ENCODE assay signal across 11 cellular contexts in genomic region chr2:221444106-221444505, GRCh38.
DNase-seq lines count a peak whose midpoint lies in the region; ATAC-seq and TF ChIP-seq lines count a peak whose summit lies in the region.
"Had no signal": no experiment of that assay in that cellular context is flagged by ENCODE, and none has a peak within 500 bp of the region (broad histone marks: within the 10 kb centered on the region; RNA-seq: fewer than 3 reads in every experiment).

No MANE protein-coding gene starts in this region.

- H3K9ac ChIP-seq in IMR-90 (ENCODE audit: low read depth, low read length): no peak overlapping the region

- peak overlapping the region in 1 of 2 experiments; percentile 67; a peak in 1 of 4 replicates for H4K8ac ChIP-seq in IMR-90 (ENCODE audit: low read depth in 2 of 2, low read length in 2 of 2)

- CTCF ChIA-PET in IMR-90 (lab: Yijun Ruan, JAX): interaction anchor here (0.6 to 1.2 kb wide), 3 partner anchors 18 to 96 kb away, joined by 3 read pairs; no protein-coding TSS in a partner anchor

- no peaks in the 10 kb centered on the region for H3K27me3 ChIP-seq in IMR-90 (ENCODE audit: control insufficient read depth, insufficient read depth, low read length)
- no peaks in the 10 kb centered on the region for H3K27me3 ChIP-seq in tibial artery

- H2AK5ac ChIP-seq in IMR-90 (ENCODE audit: low read depth, low read length): no peak overlapping the region

- H2BK5ac ChIP-seq in IMR-90 (ENCODE audit: low read depth, low read length, poor library complexity, severe bottlenecking): peak overlapping the region; percentile 21

- dilution Hi-C loops in IMR-90 (cut with HindIII; ENCODE audit: low sequenced_read_pairs, unreplicated experiment): no loop called here

- WGBS in IMR-90 (ENCODE audit: extremely low coverage in 2 of 2, insufficient read length in 1 of 2), 2 experiments: no CpG with 5 or more reads among the region's 2 CpGs

- BruUV-seq in IMR-90 (replicated peaks; lab: Mats Ljungman, UMichigan): no TSS peak

- no peak overlapping the region for H3K23ac ChIP-seq in IMR-90 (ENCODE audit: low read depth, low read length)

- H2BK15ac ChIP-seq in IMR-90 (ENCODE audit: low read depth, low read length): no peak overlapping the region

- no peak overlapping the region for H4K5ac ChIP-seq in IMR-90 (ENCODE audit: low read depth, low read length)

- peak; percentile 17; the same call in 1 of the 2 replicates for TF ChIP-seq RAD21 in IMR-90 (IDR thresholded peaks at IDR 0.05; ENCODE audit: low read length)

- peak overlapping the region; percentile 38; the same call in 1 of the 2 replicates for H3K4me2 ChIP-seq in IMR-90 (ENCODE audit: low read depth, low read length)

- peak overlapping the region; percentile 55; the same call in 1 of the 2 replicates for H3K4ac ChIP-seq in IMR-90 (ENCODE audit: low read depth, low read length)

- H3K9me1 ChIP-seq in IMR-90 (ENCODE audit: insufficient read depth, low read length): no peaks in the 10 kb centered on the region

- H3K14ac ChIP-seq in IMR-90 (replicated peaks; ENCODE audit: low read depth, low read length): 0 out of 2 replicates have a peak overlapping the region, but pooled peaks have one; percentile 24

- peaks cover 2% of the 10 kb centered on the region for H3K4me1 ChIP-seq in IMR-90 (ENCODE audit: control insufficient read depth, insufficient read depth, low read length)
- peaks cover 0 to 5% (median 0%) of the 10 kb centered on the region in 4 donors for H3K4me1 ChIP-seq in tibial artery

- peak overlapping the region; percentile 84 for H2AFZ ChIP-seq in IMR-90 (replicated peaks; ENCODE audit: low read length, poor library complexity)

- H2BK120ac ChIP-seq in IMR-90 (ENCODE audit: low read depth, low read length): peak overlapping the region; percentile 54; the same call in 1 of the 2 replicates

- TF ChIP-seq POLR2A in IMR-90 (IDR thresholded peaks at IDR 0.05; ENCODE audit: low read depth, low read length): no peak

- H3K9me3 ChIP-seq in IMR-90 (ENCODE audit: control insufficient read depth, insufficient read depth, low read length) (no peaks in the 10 kb centered on the region), tibial artery (no peaks in the 10 kb centered on the region)

- H3K27ac ChIP-seq in IMR-90 (ENCODE audit: insufficient read depth, low read length): no peak overlapping the region
- H3K27ac ChIP-seq in tibial artery: no peak overlapping the region

- H3K36me3 ChIP-seq in IMR-90 (ENCODE audit: control insufficient read depth, insufficient read depth, low read length): peaks cover 27% of the 10 kb centered on the region
- peaks cover 13 to 19% (median 17%) of the 10 kb centered on the region in 3 donors for H3K36me3 ChIP-seq in tibial artery

- no peak for TF ChIP-seq CTCF in AG09309 (IDR thresholded peaks at IDR 0.05; ENCODE audit: control insufficient read depth, insufficient read depth, low read depth, low read length, missing control alignments)
- TF ChIP-seq CTCF in IMR-90 (conservative IDR thresholded peaks at IDR 0.05; ENCODE audit: low read depth, low read length): no peak
- TF ChIP-seq CTCF in tibial artery (IDR thresholded peaks at IDR 0.05): no peak

- peak; percentile 61 for DNase-seq in AG09309 (ENCODE audit: low read depth)
- DNase-seq in IMR-90: peak; percentile 85
- peak; percentile 79 for DNase-seq in amniotic epithelial cell (ENCODE audit: low read depth)
- peak; percentile 12 for DNase-seq in hepatic stellate cell (ENCODE audit: low spot score)
- DNase-seq in tibial artery: no peak
- DNase-seq in cerebellar cortex (ENCODE audit: low spot score): no peak
- DNase-seq: activated CD4-positive, alpha-beta T cell treated with anti-CD3 and anti-CD28 coated beads, Interleukin-2, amount 50 U/mL, for 1 hour; NCI-H69 had no signal

- no peak overlapping the region for H2AK9ac ChIP-seq in IMR-90 (replicated peaks; ENCODE audit: low read depth, low read length, poor library complexity)

- in situ Hi-C loops in IMR-90 (cut with MboI; ENCODE audit: low sequenced_read_pairs): no loop called here

- intact Hi-C loops in IMR-90 (cut with micrococcal nuclease) (loop anchor here (5.0 kb wide), 1 partner anchor 128 kb away; the partner anchor contains the start of gene EPHA4), tibial artery (cut with DNase I; ENCODE audit: low total_unique reads) (no loop called here)

- POLR2A ChIA-PET in IMR-90 (lab: Charles Lee; ENCODE audit: unreplicated experiment): no interaction called here

- H4K91ac ChIP-seq in IMR-90 (ENCODE audit: insufficient read depth, low read depth, low read length): no peak overlapping the region

- ATAC-seq in IMR-90 (ENCODE audit: low read depth) (peak; percentile 87), HG02763 (IDR thresholded peaks at IDR 0.05; ENCODE audit: unreplicated experiment) (no peak), HG02981 (IDR thresholded peaks at IDR 0.05; ENCODE audit: unreplicated experiment) (no peak)

- H4K20me1 ChIP-seq in IMR-90 (ENCODE audit: insufficient read depth, low read length): no peaks in the 10 kb centered on the region

- H3K56ac ChIP-seq in IMR-90 (ENCODE audit: extremely low read depth, insufficient read depth, low read length): no peak overlapping the region

- H2BK20ac ChIP-seq in IMR-90 (ENCODE audit: low read depth, low read length): peak overlapping the region; percentile 45; the same call in 1 of the 2 replicates

- peaks cover 0 to 3% of the 10 kb centered on the region in 2 experiments; a peak in 1 of 4 replicates for H3K79me1 ChIP-seq in IMR-90 (ENCODE audit: low read depth in 1 of 2, low read length in 2 of 2)

- no peak overlapping the region for H3K18ac ChIP-seq in IMR-90 (ENCODE audit: low read depth, low read length)

- H3K4me3 ChIP-seq in AG09309 (ENCODE audit: control insufficient read depth, low read depth, low read length): no peak overlapping the region
- no peak overlapping the region for H3K4me3 ChIP-seq in IMR-90 (ENCODE audit: insufficient read depth, low read depth, low read length)
- H3K4me3 ChIP-seq in tibial artery: no peak overlapping the region
- H3K4me3 ChIP-seq: coronary artery had no signal

TF ChIP-seq in IMR-90, 13 proteins besides CTCF, POLR2A, EP300 and RAD21:
- TF ChIP-seq FOS (IDR thresholded peaks at IDR 0.05; ENCODE audit: low read depth, low read length) (peak; percentile 47; the same call in 1 of the 2 replicates), MAFK (IDR thresholded peaks at IDR 0.05; ENCODE audit: low read depth, low read length) (peak; percentile 41), RCOR1 (IDR thresholded peaks at IDR 0.05; ENCODE audit: insufficient replicate concordance, low read length) (no peak), MAZ (IDR thresholded peaks at IDR 0.05; ENCODE audit: borderline replicate concordance, low read depth, low read length) (no peak), NFE2L2 (IDR thresholded peaks at IDR 0.05; ENCODE audit: low read depth, low read length) (0 out of 2 replicates have a peak, but pooled peaks have one; percentile 21), BHLHE40 (IDR thresholded peaks at IDR 0.05; ENCODE audit: low read depth, low read length) (0 out of 2 replicates have a peak, but pooled peaks have one; percentile 8)

Comparison
In these comparisons a context has a peak if more than half of its experiments do, and no peak if none do; other contexts are left out.
1. DNase-seq: peak in AG09309 (single experiment), IMR-90 (single experiment), amniotic epithelial cell (single experiment) and hepatic stellate cell (single experiment); none in tibial artery (0 of 2) and cerebellar cortex (single experiment).